Comparison of ENCODE assay signal across 14 cellular contexts in genomic region chr2:70050631-70051425, GRCh38. TPM values are rescaled to one million over a fixed set of nuclear protein-coding genes. Genes with fewer than 3 reads are reported as not detected.
DNase-seq lines count a peak whose midpoint lies in the region; ATAC-seq and TF ChIP-seq lines count a peak whose summit lies in the region.
"Had no signal": no experiment of that assay in that cellular context is flagged by ENCODE, and none has a peak within 500 bp of the region (broad histone marks: within the 10 kb centered on the region; RNA-seq: fewer than 3 reads in every experiment).

No MANE protein-coding gene starts in this region.

- H3K4me1 Mint-ChIP-seq in activated CD4-positive, alpha-beta memory T cell treated with anti-CD3 and anti-CD28 coated beads, Interleukin-2, amount 10 ng/mL, durations not matched to agents 7 days and 5 days, result peaks cover 39% of the 10 kb centered on the region
- peaks cover 13% of the 10 kb centered on the region for H3K4me1 Mint-ChIP-seq in activated CD4-positive, alpha-beta memory T cell treated with anti-CD3 and anti-CD28 coated beads for 36 hours (ENCODE audit: low read depth)
- peaks cover 4 to 13% (median 8%) of the 10 kb centered on the region in 4 donors for H3K4me1 Mint-ChIP-seq in CD4-positive, alpha-beta memory T cell
- H3K4me1 Mint-ChIP-seq in central memory CD8-positive, alpha-beta T cell, result no peaks in the 10 kb centered on the region
- H3K4me1 Mint-ChIP-seq in memory B cell (no peaks in the 10 kb centered on the region), HFFc6 (ENCODE audit: low read depth) (peaks cover 6% of the 10 kb centered on the region)

- H3K36me3 ChIP-seq in CD4-positive, alpha-beta memory T cell (ENCODE audit: insufficient read depth, low read length), result peaks cover 31% of the 10 kb centered on the region
- H3K36me3 ChIP-seq in esophagus muscularis mucosa, result peaks cover 20 to 94% (median 67%) of the 10 kb centered on the region in 4 donors

- POLR2A ChIA-PET in activated CD4-positive, alpha-beta memory T cell treated with anti-CD3 and anti-CD28 coated beads, Interleukin-2, amount 10 ng/mL, durations not matched to agents 7 days and 5 days (lab: Charles Lee), result interaction anchor here (1.0 to 1.8 kb wide), 5 partner anchors 8 to 92 kb away, joined by 3 to 10 read pairs (median 5); no protein-coding TSS in a partner anchor
- POLR2A ChIA-PET in activated CD4-positive, alpha-beta memory T cell treated with anti-CD3 and anti-CD28 coated beads for 36 hours (lab: Charles Lee), result no interaction called here
- POLR2A ChIA-PET in CD4-positive, alpha-beta memory T cell (lab: Charles Lee; ENCODE audit: partially characterized antibody), result no interaction called here

- H3K27ac ChIP-seq in CD4-positive, alpha-beta memory T cell (ENCODE audit: low read depth, low read length), result no peak overlapping the region
- no peak overlapping the region for H3K27ac ChIP-seq in esophagus muscularis mucosa (replicated peaks in 1 of 4)
- H3K27ac ChIP-seq: 22Rv1, BLaER1, GM23248 had no signal

- intact Hi-C loops in activated CD4-positive, alpha-beta memory T cell treated with anti-CD3 and anti-CD28 coated beads for 36 hours (cut with micrococcal nuclease), result no loop called here
- intact Hi-C loops in CD4-positive, alpha-beta memory T cell (cut with micrococcal nuclease), result no loop called here
- intact Hi-C loops in esophagus muscularis mucosa (cut with DNase I), result no loop called here

- no peak for TF ChIP-seq EP300 in esophagus muscularis mucosa (IDR thresholded peaks at IDR 0.05)

- H3K9me3 Mint-ChIP-seq in activated CD4-positive, alpha-beta memory T cell treated with anti-CD3 and anti-CD28 coated beads, Interleukin-2, amount 10 ng/mL, durations not matched to agents 7 days and 5 days, result no peaks in the 10 kb centered on the region
- no peaks in the 10 kb centered on the region for H3K9me3 Mint-ChIP-seq in activated CD4-positive, alpha-beta memory T cell treated with anti-CD3 and anti-CD28 coated beads for 36 hours
- peaks cover 0 to 2% (median 0%) of the 10 kb centered on the region in 8 donors for H3K9me3 Mint-ChIP-seq in CD4-positive, alpha-beta memory T cell
- no peaks in the 10 kb centered on the region for H3K9me3 Mint-ChIP-seq in central memory CD8-positive, alpha-beta T cell
- peaks cover 2% of the 10 kb centered on the region for H3K9me3 Mint-ChIP-seq in memory B cell
- no peaks in the 10 kb centered on the region for H3K9me3 Mint-ChIP-seq in HFFc6
- H3K9me3 Mint-ChIP-seq: CD14-positive monocyte had no signal

- H3K27me3 Mint-ChIP-seq in activated CD4-positive, alpha-beta memory T cell treated with anti-CD3 and anti-CD28 coated beads, Interleukin-2, amount 10 ng/mL, durations not matched to agents 7 days and 5 days, result no peaks in the 10 kb centered on the region
- H3K27me3 Mint-ChIP-seq in activated CD4-positive, alpha-beta memory T cell treated with anti-CD3 and anti-CD28 coated beads for 36 hours, result no peaks in the 10 kb centered on the region
- H3K27me3 Mint-ChIP-seq in CD4-positive, alpha-beta memory T cell, result no peaks in the 10 kb centered on the region
- H3K27me3 Mint-ChIP-seq in central memory CD8-positive, alpha-beta T cell, result no peaks in the 10 kb centered on the region
- H3K27me3 Mint-ChIP-seq in memory B cell (no peaks in the 10 kb centered on the region), HFFc6 (ENCODE audit: insufficient read depth) (no peaks in the 10 kb centered on the region; the same call in 1 of the 2 replicates)

- H3K4me3 ChIP-seq in CD4-positive, alpha-beta memory T cell (ENCODE audit: low read length in 2 of 2), result no peak overlapping the region
- H3K4me3 ChIP-seq in esophagus muscularis mucosa, result no peak overlapping the region
- H3K4me3 ChIP-seq: BLaER1, GM23248, HAP-1 had no signal

- 84% methylated on average over 5 of the region's 5 CpGs for WGBS in esophagus muscularis mucosa

- no peak for TF ChIP-seq POLR2A in esophagus muscularis mucosa (IDR thresholded peaks at IDR 0.05; ENCODE audit: low read depth)

- no peaks in the 10 kb centered on the region for H3K27me3 ChIP-seq in CD4-positive, alpha-beta memory T cell (ENCODE audit: insufficient read depth, low read length)
- H3K27me3 ChIP-seq in esophagus muscularis mucosa, result no peaks in the 10 kb centered on the region
- H3K27me3 ChIP-seq: BLaER1 had no signal

- H3K4me1 ChIP-seq in CD4-positive, alpha-beta memory T cell (ENCODE audit: insufficient read depth, low read length), result no peaks in the 10 kb centered on the region
- peaks cover 0 to 7% (median 4%) of the 10 kb centered on the region in 4 donors for H3K4me1 ChIP-seq in esophagus muscularis mucosa
- H3K4me1 ChIP-seq: BLaER1, Caco-2, HAP-1 had no signal

- H3K27ac Mint-ChIP-seq in activated CD4-positive, alpha-beta memory T cell treated with anti-CD3 and anti-CD28 coated beads, Interleukin-2, amount 10 ng/mL, durations not matched to agents 7 days and 5 days, result peak overlapping the region; percentile 4
- H3K27ac Mint-ChIP-seq in activated CD4-positive, alpha-beta memory T cell treated with anti-CD3 and anti-CD28 coated beads for 36 hours, result no peak overlapping the region
- H3K27ac Mint-ChIP-seq in CD4-positive, alpha-beta memory T cell, result peak overlapping the region in 4 of 7 donors; percentile 2 to 64 (median 42)
- peak overlapping the region; percentile 46 for H3K27ac Mint-ChIP-seq in central memory CD8-positive, alpha-beta T cell (ENCODE audit: low read depth)
- peak overlapping the region; percentile 58 for H3K27ac Mint-ChIP-seq in memory B cell
- H3K27ac Mint-ChIP-seq in HFFc6, result no peak overlapping the region

- H3K9me3 ChIP-seq in CD4-positive, alpha-beta memory T cell (ENCODE audit: control insufficient read depth in 1 of 2, low read length in 2 of 2), result no peaks in the 10 kb centered on the region
- H3K9me3 ChIP-seq in esophagus muscularis mucosa, result no peaks in the 10 kb centered on the region
- H3K9me3 ChIP-seq: BLaER1, Caco-2, HAP-1 had no signal

- no peak overlapping the region for H3K4me3 Mint-ChIP-seq in activated CD4-positive, alpha-beta memory T cell treated with anti-CD3 and anti-CD28 coated beads, Interleukin-2, amount 10 ng/mL, durations not matched to agents 7 days and 5 days
- no peak overlapping the region for H3K4me3 Mint-ChIP-seq in activated CD4-positive, alpha-beta memory T cell treated with anti-CD3 and anti-CD28 coated beads for 36 hours
- H3K4me3 Mint-ChIP-seq in CD4-positive, alpha-beta memory T cell, result no peak overlapping the region
- H3K4me3 Mint-ChIP-seq in central memory CD8-positive, alpha-beta T cell, result no peak overlapping the region
- H3K4me3 Mint-ChIP-seq in memory B cell (no peak overlapping the region), HFFc6 (no peak overlapping the region)
- H3K4me3 Mint-ChIP-seq: CD14-positive monocyte had no signal

- no peak for DNase-seq in activated CD4-positive, alpha-beta memory T cell treated with anti-CD3 and anti-CD28 coated beads, Interleukin-2, amount 10 ng/mL, durations not matched to agents 7 days and 5 days
- DNase-seq in activated CD4-positive, alpha-beta memory T cell treated with anti-CD3 and anti-CD28 coated beads for 36 hours, result no peak
- DNase-seq in CD4-positive, alpha-beta memory T cell, result no peak
- no peak for DNase-seq in central memory CD8-positive, alpha-beta T cell (ENCODE audit: low spot score in 2 of 2)
- DNase-seq in memory B cell (ENCODE audit: low spot score in 2 of 2) (no peak), esophagus muscularis mucosa (ENCODE audit: extremely low spot score) (no peak), HuH-7.5 (ENCODE audit: low spot score) (no peak), HFFc6 (no peak)
- DNase-seq: GM23248 had no signal

- no peak for ATAC-seq in central memory CD8-positive, alpha-beta T cell (replicated peaks; ENCODE audit: extremely low read depth, poor library complexity, severe bottlenecking)
- no peak for ATAC-seq in memory B cell (ENCODE audit: low read depth)

- H3K36me3 Mint-ChIP-seq in activated CD4-positive, alpha-beta memory T cell treated with anti-CD3 and anti-CD28 coated beads, Interleukin-2, amount 10 ng/mL, durations not matched to agents 7 days and 5 days (ENCODE audit: low read depth), result peaks cover 78% of the 10 kb centered on the region
- H3K36me3 Mint-ChIP-seq in activated CD4-positive, alpha-beta memory T cell treated with anti-CD3 and anti-CD28 coated beads for 36 hours, result peaks cover 32% of the 10 kb centered on the region
- peaks cover 52 to 72% of the 10 kb centered on the region in 2 donors for H3K36me3 Mint-ChIP-seq in CD4-positive, alpha-beta memory T cell
- peaks cover 28% of the 10 kb centered on the region for H3K36me3 Mint-ChIP-seq in central memory CD8-positive, alpha-beta T cell (ENCODE audit: insufficient read depth)
- H3K36me3 Mint-ChIP-seq in memory B cell (peaks cover 28% of the 10 kb centered on the region), HFFc6 (ENCODE audit: low read depth) (peaks cover 7% of the 10 kb centered on the region)

- no peak for TF ChIP-seq CTCF in esophagus muscularis mucosa (IDR thresholded peaks at IDR 0.05)
- no peak for TF ChIP-seq CTCF in HFFc6 (IDR thresholded peaks at IDR 0.05)

- CTCF ChIA-PET in activated CD4-positive, alpha-beta memory T cell treated with anti-CD3 and anti-CD28 coated beads, Interleukin-2, amount 10 ng/mL, durations not matched to agents 7 days and 5 days (lab: Charles Lee), result no interaction called here
- CTCF ChIA-PET in activated CD4-positive, alpha-beta memory T cell treated with anti-CD3 and anti-CD28 coated beads for 36 hours (lab: Charles Lee), result no interaction called here
- CTCF ChIA-PET in CD4-positive, alpha-beta memory T cell (lab: Charles Lee; ENCODE audit: partially characterized antibody), result no interaction called here

RNA-seq across cellular contexts. Expression of gene PCBP1, which starts 36.4 kb away (rescaled TPM):
- total RNA-seq in activated CD4-positive, alpha-beta memory T cell treated with anti-CD3 and anti-CD28 coated beads, Interleukin-2, amount 10 ng/mL, durations not matched to agents 7 days and 5 days, result 100 to 1,000 TPM; 475 to 483 TPM
- 100 to 1,000 TPM; 444 to 449 TPM for total RNA-seq in activated CD4-positive, alpha-beta memory T cell treated with anti-CD3 and anti-CD28 coated beads for 36 hours
- 100 to 1,000 TPM; 372 to 383 TPM for total RNA-seq in CD4-positive, alpha-beta memory T cell
- polyA plus RNA-seq in CD4-positive, alpha-beta memory T cell, result 100 to 1,000 TPM; 116 to 153 TPM
- 100 to 1,000 TPM; 156 to 220 (median 189) TPM for total RNA-seq in esophagus muscularis mucosa
- 100 to 1,000 TPM; 293 to 369 (median 361) TPM for total RNA-seq in HFFc6 (2021; fragmentation: NEBNext Ultra II Directional; extraction: Animal tissue kit (Norgen Biotek cat#: 25700))

Comparison
In these comparisons a context has a peak if more than half of its experiments do, and no peak if none do; other contexts are left out.
1. H3K27ac Mint-ChIP-seq: peak in activated CD4-positive, alpha-beta memory T cell treated with anti-CD3 and anti-CD28 coated beads, Interleukin-2, amount 10 ng/mL, durations not matched to agents 7 days and 5 days (single experiment), CD4-positive, alpha-beta memory T cell (4 of 7), central memory CD8-positive, alpha-beta T cell (single experiment) and memory B cell (single experiment); none in activated CD4-positive, alpha-beta memory T cell treated with anti-CD3 and anti-CD28 coated beads for 36 hours (single experiment) and HFFc6 (single experiment).